In the genomic region with DNA sequence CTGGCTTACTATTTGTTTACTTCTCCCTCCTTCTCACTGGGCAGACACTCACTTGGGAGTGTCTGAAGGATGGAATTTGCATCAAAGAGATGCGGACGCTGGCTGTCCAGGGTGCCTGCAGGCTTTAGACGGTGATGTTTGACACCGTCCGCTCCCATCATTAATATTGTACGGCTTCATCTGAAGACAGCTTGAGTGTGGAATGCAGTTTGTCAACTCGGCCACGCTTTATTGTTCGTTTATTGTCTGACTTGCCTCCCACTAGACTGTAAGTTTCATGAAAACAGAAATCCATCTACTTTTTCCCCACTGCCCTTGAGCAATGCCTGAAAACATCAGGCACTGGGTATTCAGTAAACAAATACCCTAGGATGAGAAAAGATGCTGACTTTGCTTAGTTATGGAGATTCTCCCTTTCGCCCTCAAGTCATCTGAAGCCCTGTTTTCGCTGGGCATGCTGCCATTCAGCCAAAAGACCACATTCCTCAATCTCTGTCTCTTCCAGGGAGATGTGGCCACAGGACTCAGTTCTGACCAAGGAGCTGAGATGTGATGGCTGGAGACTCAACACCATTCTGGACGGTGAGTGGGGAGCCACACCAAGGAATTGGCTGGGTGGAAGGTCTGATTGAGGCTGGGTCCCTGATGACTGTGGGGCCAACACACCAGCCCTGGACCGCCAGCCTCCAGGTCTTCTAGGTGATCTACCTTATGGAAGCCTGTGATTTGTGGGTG, we compare ENCODE assay signal across 14 cellular contexts.
DNase-seq lines count a peak whose midpoint lies in the region; ATAC-seq and TF ChIP-seq lines count a peak whose summit lies in the region.
"Had no signal": no experiment of that assay in that cellular context is flagged by ENCODE, and none has a peak within 500 bp of the region (broad histone marks: within the 10 kb centered on the region; RNA-seq: fewer than 3 reads in every experiment).

No MANE protein-coding gene starts in this region.

- H3K9ac ChIP-seq in mammary epithelial cell (ENCODE audit: insufficient read depth, low read length) = peak overlapping the region; percentile 2
- H3K9ac ChIP-seq in subcutaneous abdominal adipose tissue (ENCODE audit: low read length in 5 of 5) = no peak overlapping the region
- H3K9ac ChIP-seq: SK-N-SH had no signal

- intact Hi-C loops in mammary epithelial cell (cut with micrococcal nuclease) = no loop called here

- dilution Hi-C loops in mammary epithelial cell (cut with HindIII; ENCODE audit: low sequenced_read_pairs) = no loop called here

- CTCF ChIA-PET in mammary epithelial cell (lab: Charles Lee; ENCODE audit: low non-redundant PET) = no interaction called here

- H3K4me3 ChIP-seq in mammary epithelial cell (replicated peaks in 1 of 3; ENCODE audit: insufficient read depth in 1 of 3, low read depth in 2 of 3, low read length in 3 of 3) (no peak overlapping the region), subcutaneous abdominal adipose tissue (ENCODE audit: low read depth in 1 of 5, low read length in 5 of 5) (no peak overlapping the region)
- H3K4me3 ChIP-seq: thyroid gland had no signal

- DNase-seq in M059J (ENCODE audit: low read depth) = peak; percentile 66
- DNase-seq in mammary epithelial cell = no peak
- peak; percentile 82 for DNase-seq in mesenteric fat pad (ENCODE audit: low spot score)
- no peak for DNase-seq in cerebellar nuclear complex (lab: John Stamatoyannopoulos, UW)
- DNase-seq in NCI-H226 = no peak
- no peak for DNase-seq in NCI-H2107 (lab: John Stamatoyannopoulos, UW)
- DNase-seq: activated CD8-positive, alpha-beta memory T cell treated with anti-CD3 and anti-CD28 coated beads, Interleukin-2, amount 10 ng/mL, durations not matched to agents 7 days and 5 days; effector memory CD8-positive, alpha-beta T cell; MM.1S; NCI-H2171 treated with DMSO at 0.1 percent for 48 hours; SK-N-SH; thyroid gland had no signal

- in situ Hi-C loops in mammary epithelial cell (cut with MboI; ENCODE audit: low sequenced_read_pairs in 2 of 2) = no loop called here

- no TSS peak for BruUV-seq in mammary epithelial cell (replicated peaks; lab: Mats Ljungman, UMichigan)

- no peak overlapping the region for H2AFZ ChIP-seq in mammary epithelial cell (ENCODE audit: low read depth, low read length)

- peaks cover 19% of the 10 kb centered on the region for H4K20me1 ChIP-seq in mammary epithelial cell (ENCODE audit: insufficient read depth, low read length)

- H3K36me3 ChIP-seq in mammary epithelial cell (ENCODE audit: insufficient read depth, low read length) (peaks cover 27% of the 10 kb centered on the region), subcutaneous abdominal adipose tissue (ENCODE audit: control insufficient read depth in 5 of 5, insufficient read depth in 5 of 5, low read length in 5 of 5) (peaks cover 6 to 28% (median 23%) of the 10 kb centered on the region in 5 donors)

- peaks cover 80% of the 10 kb centered on the region for H3K4me1 ChIP-seq in mammary epithelial cell (ENCODE audit: insufficient read depth, low read length)
- H3K4me1 ChIP-seq in subcutaneous abdominal adipose tissue (ENCODE audit: control insufficient read depth in 5 of 5, insufficient read depth in 5 of 5, low read length in 5 of 5) = peaks cover 8 to 72% (median 61%) of the 10 kb centered on the region in 5 donors

- no peaks in the 10 kb centered on the region for H3K27me3 ChIP-seq in mammary epithelial cell (ENCODE audit: insufficient read depth, low read length)
- H3K27me3 ChIP-seq in subcutaneous abdominal adipose tissue (ENCODE audit: control insufficient read depth in 5 of 5, insufficient read depth in 4 of 5, low read length in 5 of 5) = no peaks in the 10 kb centered on the region
- H3K27me3 ChIP-seq: thyroid gland had no signal

- peaks cover 98% of the 10 kb centered on the region for H3K79me2 ChIP-seq in mammary epithelial cell (ENCODE audit: insufficient read depth, low read length)

- H3K27ac ChIP-seq in mammary epithelial cell (ENCODE audit: insufficient read depth, low read depth, low read length) = peak overlapping the region; percentile 76
- H3K27ac ChIP-seq in subcutaneous abdominal adipose tissue (ENCODE audit: low read depth, low read length) = peak overlapping the region; percentile 74

- WGBS in mammary epithelial cell (ENCODE audit: low coverage, missing lambda C conversion rate) = 18% methylated on average over 12 of the region's 13 CpGs

- TF ChIP-seq CTCF in mammary epithelial cell (conservative IDR thresholded peaks at IDR 0.05 in 1 of 2, IDR thresholded peaks at IDR 0.05 in 1 of 2; ENCODE audit: extremely low read depth in 1 of 2, insufficient read depth in 1 of 2, low read depth in 1 of 2, low read length in 2 of 2) = no peak

- no peak for ATAC-seq in GM19455 (IDR thresholded peaks at IDR 0.05; ENCODE audit: unreplicated experiment)
- ATAC-seq: activated CD8-positive, alpha-beta memory T cell treated with anti-CD3 and anti-CD28 coated beads, Interleukin-2, amount 10 ng/mL, durations not matched to agents 7 days and 5 days; effector memory CD8-positive, alpha-beta T cell had no signal

- H3K9me3 ChIP-seq in mammary epithelial cell (replicated peaks; ENCODE audit: insufficient read depth, low read length) (no peaks in the 10 kb centered on the region), subcutaneous abdominal adipose tissue (ENCODE audit: control insufficient read depth in 5 of 5, low read length in 5 of 5) (no peaks in the 10 kb centered on the region)
- H3K9me3 ChIP-seq: SK-N-SH, thyroid gland had no signal

- H3K4me2 ChIP-seq in mammary epithelial cell (ENCODE audit: insufficient read depth, low read depth, low read length) = peak overlapping the region; percentile 28
- H3K4me2 ChIP-seq: SK-N-SH had no signal

Comparison
In these comparisons a context has a peak if more than half of its experiments do, and no peak if none do; other contexts are left out.
1. DNase-seq: peak in M059J (single experiment) and mesenteric fat pad (single experiment); none in mammary epithelial cell (single experiment), cerebellar nuclear complex (0 of 2), NCI-H226 (single experiment) and NCI-H2107 (single experiment).